Comparison of ENCODE assay signal across 8 cellular contexts in genomic region chr4:4145622-4146021, GRCh38.
DNase-seq lines count a peak whose midpoint lies in the region; ATAC-seq and TF ChIP-seq lines count a peak whose summit lies in the region.
"Not testable (repeated sequence)": the region's sequence is repeated elsewhere in the genome, so short reads cannot be mapped to it uniquely, and the experiment has no call there.

No MANE protein-coding gene starts in this region.

- in situ Hi-C loops in transverse colon (cut with MboI; ENCODE audit: low pct_ligation_motif_present in 1 of 4, low pct_unique_long_range_greater_than_20kb in 1 of 4, low sequenced_read_pairs in 3 of 4) = not testable (repeated sequence)

- not testable (repeated sequence) for DNase-seq in GM10266 (ENCODE audit: extremely low spot score); retinal pigment epithelial cell (ENCODE audit: low read depth)
- peak; percentile 8 to 18 for DNase-seq in Kasumi-1 (lab: John Stamatoyannopoulos, UW)
- peak; percentile 20 for DNase-seq in SK-N-SH
- DNase-seq in activated T-cell treated with anti-CD3 and anti-CD28 coated beads, Interleukin-2, amount 50 U/mL, for 72 hours = peak; percentile 64 to 75
- peak; percentile 55 for DNase-seq in ecto neural progenitor cell (ENCODE audit: low spot score)
- peak; percentile 78 for DNase-seq in left kidney (ENCODE audit: low read depth, low spot score)
- DNase-seq in transverse colon = peak; percentile 22

- POLR2A ChIA-PET in SK-N-SH (lab: Yijun Ruan, JAX) = not testable (repeated sequence)

- H3F3A ChIP-seq in SK-N-SH (replicated peaks; ENCODE audit: insufficient read depth) = not testable (repeated sequence)

- ATAC-seq in activated T-cell treated with anti-CD3 and anti-CD28 coated beads, Interleukin-2, amount 50 U/mL, for 72 hours (replicated peaks in 1 of 2) = not testable (repeated sequence)

- peak; percentile 41 for TF ChIP-seq RAD21 in SK-N-SH (IDR thresholded peaks at IDR 0.05; ENCODE audit: low read length)

- H3K4me3 ChIP-seq in SK-N-SH (ENCODE audit: low read depth in 2 of 2, low read length in 1 of 2); retinal pigment epithelial cell (ENCODE audit: low read length); transverse colon: not testable (repeated sequence)

- H3K4me3 Mint-ChIP-seq in activated T-cell treated with anti-CD3 and anti-CD28 coated beads, Interleukin-2, amount 50 U/mL, for 72 hours = not testable (repeated sequence)

- H3K36me3 ChIP-seq in SK-N-SH (replicated peaks in 1 of 2; ENCODE audit: control insufficient read depth in 1 of 2, insufficient read depth in 2 of 2, low read length in 1 of 2); transverse colon: not testable (repeated sequence)

- H3K27me3 Mint-ChIP-seq in activated T-cell treated with anti-CD3 and anti-CD28 coated beads, Interleukin-2, amount 50 U/mL, for 72 hours (ENCODE audit: low read depth) = peaks cover 34% of the 10 kb centered on the region

- not testable (repeated sequence) for H2AFZ ChIP-seq in SK-N-SH (ENCODE audit: low read depth)

- H3K27ac Mint-ChIP-seq in activated T-cell treated with anti-CD3 and anti-CD28 coated beads, Interleukin-2, amount 50 U/mL, for 72 hours = not testable (repeated sequence)

- intact Hi-C loops in transverse colon (cut with DNase I; ENCODE audit: low total_unique reads) = not testable (repeated sequence)

- no CpG with 5 or more reads among the region's 8 CpGs for WGBS in SK-N-SH (ENCODE audit: low lambda C conversion rate)
- 8% methylated on average over 2 of the region's 8 CpGs; no CpG with 5 or more reads in 1 of the 2 donors for WGBS in transverse colon (ENCODE audit: low coverage in 1 of 2), 2 donors

- H3K9me2 ChIP-seq in SK-N-SH = not testable (repeated sequence)

- not testable (repeated sequence) for H3K4me1 ChIP-seq in SK-N-SH (ENCODE audit: control insufficient read depth in 1 of 2, insufficient read depth in 2 of 2, low read depth in 1 of 2, low read length in 1 of 2); transverse colon

- TF ChIP-seq POLR2A in transverse colon (IDR thresholded peaks at IDR 0.05) = not testable (repeated sequence)

- not testable (repeated sequence) for H3K4me2 ChIP-seq in SK-N-SH

- CTCF ChIA-PET in SK-N-SH (lab: Yijun Ruan, JAX) = interaction anchor here (0.6 kb wide), 1 partner anchor 18 kb away, joined by 3 read pairs; no protein-coding TSS in a partner anchor

- H3K36me3 Mint-ChIP-seq in activated T-cell treated with anti-CD3 and anti-CD28 coated beads, Interleukin-2, amount 50 U/mL, for 72 hours (ENCODE audit: insufficient read depth in 2 of 2) = not testable (repeated sequence)

- H3K9me3 Mint-ChIP-seq in activated T-cell treated with anti-CD3 and anti-CD28 coated beads, Interleukin-2, amount 50 U/mL, for 72 hours = not testable (repeated sequence)

- TF ChIP-seq CTCF in GM10266 (IDR thresholded peaks at IDR 0.05; ENCODE audit: control insufficient read depth, insufficient read depth, low read depth, missing control alignments) (peak; percentile 53), SK-N-SH (IDR thresholded peaks at IDR 0.05) (peak; percentile 44), retinal pigment epithelial cell (conservative IDR thresholded peaks at IDR 0.05; ENCODE audit: low read depth, low read length) (peak; percentile 57), transverse colon (IDR thresholded peaks at IDR 0.05) (peak in 2 of 5 experiments; percentile 12 to 32)

- H4K20me1 ChIP-seq in SK-N-SH (ENCODE audit: insufficient read depth) = not testable (repeated sequence)

- H3K9me3 ChIP-seq in SK-N-SH, transverse colon: not testable (repeated sequence)

- H3K9ac ChIP-seq in SK-N-SH = not testable (repeated sequence)

- H3K27me3 ChIP-seq in SK-N-SH (ENCODE audit: insufficient read depth) = peaks cover 15% of the 10 kb centered on the region; the same call in 1 of the 2 replicates
- H3K27me3 ChIP-seq in transverse colon = peaks cover 23% of the 10 kb centered on the region

- H3K27ac ChIP-seq in SK-N-SH (ENCODE audit: low read depth in 2 of 2, low read length in 1 of 2); transverse colon: not testable (repeated sequence)

- not testable (repeated sequence) for H3K79me2 ChIP-seq in SK-N-SH (ENCODE audit: insufficient read depth)

- H3K4me1 Mint-ChIP-seq in activated T-cell treated with anti-CD3 and anti-CD28 coated beads, Interleukin-2, amount 50 U/mL, for 72 hours (ENCODE audit: low read depth) = not testable (repeated sequence)

- not testable (repeated sequence) for TF ChIP-seq EP300 in SK-N-SH (IDR thresholded peaks at IDR 0.05; ENCODE audit: borderline replicate concordance in 1 of 2, low read depth in 1 of 2, low read length in 1 of 2); transverse colon (IDR thresholded peaks at IDR 0.05; ENCODE audit: low read depth)

TF ChIP-seq in SK-N-SH, 30 proteins besides CTCF, POLR2A, EP300 and RAD21:
- peak; percentile 17; the same call in 1 of the 2 replicates for TF ChIP-seq SMC3 (IDR thresholded peaks at IDR 0.05; ENCODE audit: low read depth, low read length)
